Comparison of ENCODE assay signal across 1 cellular context in the genomic region with DNA sequence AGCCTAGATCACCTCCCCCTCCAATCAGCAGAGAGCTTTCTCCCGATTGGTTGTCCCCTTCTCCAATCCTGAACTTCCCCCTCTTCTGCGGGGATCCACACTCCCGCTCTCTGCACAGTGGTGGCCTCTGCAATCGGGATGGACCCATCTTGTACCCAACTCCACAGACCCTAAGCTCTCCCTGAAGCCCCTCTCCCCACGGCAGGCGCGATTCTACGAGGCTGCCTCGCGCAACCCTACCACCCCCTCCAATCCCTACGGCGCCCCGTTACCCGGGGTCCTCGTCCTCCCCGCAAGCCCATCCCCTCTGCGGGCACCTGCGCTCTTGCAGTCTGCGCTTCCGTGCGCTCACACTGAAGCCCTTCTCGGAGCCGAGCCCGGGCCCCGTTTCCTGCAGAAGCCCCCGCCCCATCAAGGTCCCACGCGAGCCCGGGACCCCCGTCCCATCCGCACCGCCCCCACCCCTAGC.
TF ChIP-seq lines count a peak whose summit lies in the region.

No MANE protein-coding gene starts in this region.

TF ChIP-seq in HepG2, 621 proteins besides CTCF, POLR2A, EP300 and RAD21 (continued from another document and continues in another):
- TF ChIP-seq ZSCAN21 (CRISPR knock-in tag; IDR thresholded peaks at IDR 0.05; ENCODE audit: borderline replicate concordance) = 0 out of 2 replicates have a peak, but pooled peaks have one; percentile 22
- no peak for TF ChIP-seq GATA4 (IDR thresholded peaks at IDR 0.05; ENCODE audit: borderline replicate concordance, low read depth)
- no peak for TF ChIP-seq FOXK2 (IDR thresholded peaks at IDR 0.05)
- TF ChIP-seq, protein P1, sequence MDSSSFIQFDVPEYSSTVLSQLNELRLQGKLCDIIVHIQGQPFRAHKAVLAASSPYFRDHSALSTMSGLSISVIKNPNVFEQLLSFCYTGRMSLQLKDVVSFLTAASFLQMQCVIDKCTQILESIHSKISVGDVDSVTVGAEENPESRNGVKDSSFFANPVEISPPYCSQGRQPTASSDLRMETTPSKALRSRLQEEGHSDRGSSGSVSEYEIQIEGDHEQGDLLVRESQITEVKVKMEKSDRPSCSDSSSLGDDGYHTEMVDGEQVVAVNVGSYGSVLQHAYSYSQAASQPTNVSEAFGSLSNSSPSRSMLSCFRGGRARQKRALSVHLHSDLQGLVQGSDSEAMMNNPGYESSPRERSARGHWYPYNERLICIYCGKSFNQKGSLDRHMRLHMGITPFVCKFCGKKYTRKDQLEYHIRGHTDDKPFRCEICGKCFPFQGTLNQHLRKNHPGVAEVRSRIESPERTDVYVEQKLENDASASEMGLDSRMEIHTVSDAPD (CRISPR knock-in tag; IDR thresholded peaks at IDR 0.05) = 0 out of 2 replicates have a peak, but pooled peaks have one; percentile 25
- TF ChIP-seq, protein P2, sequence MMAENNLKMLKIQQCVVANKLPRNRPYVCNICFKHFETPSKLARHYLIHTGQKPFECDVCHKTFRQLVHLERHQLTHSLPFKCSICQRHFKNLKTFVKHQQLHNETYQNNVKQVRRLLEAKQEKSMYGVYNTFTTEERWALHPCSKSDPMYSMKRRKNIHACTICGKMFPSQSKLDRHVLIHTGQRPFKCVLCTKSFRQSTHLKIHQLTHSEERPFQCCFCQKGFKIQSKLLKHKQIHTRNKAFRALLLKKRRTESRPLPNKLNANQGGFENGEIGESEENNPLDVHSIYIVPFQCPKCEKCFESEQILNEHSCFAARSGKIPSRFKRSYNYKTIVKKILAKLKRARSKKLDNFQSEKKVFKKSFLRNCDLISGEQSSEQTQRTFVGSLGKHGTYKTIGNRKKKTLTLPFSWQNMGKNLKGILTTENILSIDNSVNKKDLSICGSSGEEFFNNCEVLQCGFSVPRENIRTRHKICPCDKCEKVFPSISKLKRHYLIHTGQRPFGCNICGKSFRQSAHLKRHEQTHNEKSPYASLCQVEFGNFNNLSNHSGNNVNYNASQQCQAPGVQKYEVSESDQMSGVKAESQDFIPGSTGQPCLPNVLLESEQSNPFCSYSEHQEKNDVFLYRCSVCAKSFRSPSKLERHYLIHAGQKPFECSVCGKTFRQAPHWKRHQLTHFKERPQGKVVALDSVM (CRISPR knock-in tag; IDR thresholded peaks at IDR 0.05) = no peak; the same call in none of the 2 replicates
- no peak for TF ChIP-seq ZNF749 (CRISPR knock-in tag; IDR thresholded peaks at IDR 0.05; ENCODE audit: borderline replicate concordance)
- TF ChIP-seq RELA (CRISPR knock-in tag; IDR thresholded peaks at IDR 0.05) = no peak
- TF ChIP-seq, protein P3, sequence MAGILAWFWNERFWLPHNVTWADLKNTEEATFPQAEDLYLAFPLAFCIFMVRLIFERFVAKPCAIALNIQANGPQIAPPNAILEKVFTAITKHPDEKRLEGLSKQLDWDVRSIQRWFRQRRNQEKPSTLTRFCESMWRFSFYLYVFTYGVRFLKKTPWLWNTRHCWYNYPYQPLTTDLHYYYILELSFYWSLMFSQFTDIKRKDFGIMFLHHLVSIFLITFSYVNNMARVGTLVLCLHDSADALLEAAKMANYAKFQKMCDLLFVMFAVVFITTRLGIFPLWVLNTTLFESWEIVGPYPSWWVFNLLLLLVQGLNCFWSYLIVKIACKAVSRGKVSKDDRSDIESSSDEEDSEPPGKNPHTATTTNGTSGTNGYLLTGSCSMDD (CRISPR knock-in tag; IDR thresholded peaks at IDR 0.05) = no peak
- no peak for TF ChIP-seq ZSCAN25 (CRISPR knock-in tag; IDR thresholded peaks at IDR 0.05)
- TF ChIP-seq HMGA1 (CRISPR knock-in tag; conservative IDR thresholded peaks at IDR 0.05) = no peak
- TF ChIP-seq, protein P4, sequence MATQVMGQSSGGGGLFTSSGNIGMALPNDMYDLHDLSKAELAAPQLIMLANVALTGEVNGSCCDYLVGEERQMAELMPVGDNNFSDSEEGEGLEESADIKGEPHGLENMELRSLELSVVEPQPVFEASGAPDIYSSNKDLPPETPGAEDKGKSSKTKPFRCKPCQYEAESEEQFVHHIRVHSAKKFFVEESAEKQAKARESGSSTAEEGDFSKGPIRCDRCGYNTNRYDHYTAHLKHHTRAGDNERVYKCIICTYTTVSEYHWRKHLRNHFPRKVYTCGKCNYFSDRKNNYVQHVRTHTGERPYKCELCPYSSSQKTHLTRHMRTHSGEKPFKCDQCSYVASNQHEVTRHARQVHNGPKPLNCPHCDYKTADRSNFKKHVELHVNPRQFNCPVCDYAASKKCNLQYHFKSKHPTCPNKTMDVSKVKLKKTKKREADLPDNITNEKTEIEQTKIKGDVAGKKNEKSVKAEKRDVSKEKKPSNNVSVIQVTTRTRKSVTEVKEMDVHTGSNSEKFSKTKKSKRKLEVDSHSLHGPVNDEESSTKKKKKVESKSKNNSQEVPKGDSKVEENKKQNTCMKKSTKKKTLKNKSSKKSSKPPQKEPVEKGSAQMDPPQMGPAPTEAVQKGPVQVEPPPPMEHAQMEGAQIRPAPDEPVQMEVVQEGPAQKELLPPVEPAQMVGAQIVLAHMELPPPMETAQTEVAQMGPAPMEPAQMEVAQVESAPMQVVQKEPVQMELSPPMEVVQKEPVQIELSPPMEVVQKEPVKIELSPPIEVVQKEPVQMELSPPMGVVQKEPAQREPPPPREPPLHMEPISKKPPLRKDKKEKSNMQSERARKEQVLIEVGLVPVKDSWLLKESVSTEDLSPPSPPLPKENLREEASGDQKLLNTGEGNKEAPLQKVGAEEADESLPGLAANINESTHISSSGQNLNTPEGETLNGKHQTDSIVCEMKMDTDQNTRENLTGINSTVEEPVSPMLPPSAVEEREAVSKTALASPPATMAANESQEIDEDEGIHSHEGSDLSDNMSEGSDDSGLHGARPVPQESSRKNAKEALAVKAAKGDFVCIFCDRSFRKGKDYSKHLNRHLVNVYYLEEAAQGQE (IDR thresholded peaks at IDR 0.05; ENCODE audit: borderline replicate concordance in 1 of 2, low read depth in 1 of 2, low read length in 2 of 2) = no peak
- TF ChIP-seq ERF (CRISPR knock-in tag; IDR thresholded peaks at IDR 0.05) = peak; percentile 26; the same call in 1 of the 2 replicates
- TF ChIP-seq ZNF101 (CRISPR knock-in tag; IDR thresholded peaks at IDR 0.05; ENCODE audit: borderline replicate concordance, low read depth) = no peak
- TF ChIP-seq NRL (CRISPR knock-in tag; IDR thresholded peaks at IDR 0.05; ENCODE audit: borderline replicate concordance) = no peak
- TF ChIP-seq ZFY (CRISPR knock-in tag; IDR thresholded peaks at IDR 0.05) = 0 out of 2 replicates have a peak, but pooled peaks have one; percentile 8
- no peak for TF ChIP-seq ZMYM4 (CRISPR knock-in tag; IDR thresholded peaks at IDR 0.05)
- no peak for TF ChIP-seq SRSF9 (IDR thresholded peaks at IDR 0.05; ENCODE audit: borderline replicate concordance, insufficient read depth, low read depth, low read length, poor library complexity, severe bottlenecking)
- TF ChIP-seq ZNF724P (CRISPR knock-in tag; IDR thresholded peaks at IDR 0.05; ENCODE audit: borderline replicate concordance) = no peak
- TF ChIP-seq ZNF674 (CRISPR knock-in tag; IDR thresholded peaks at IDR 0.05; ENCODE audit: low read depth) = no peak
- 0 out of 2 replicates have a peak, but pooled peaks have one; percentile 55 for TF ChIP-seq SAFB2 (CRISPR knock-in tag; IDR thresholded peaks at IDR 0.05; ENCODE audit: borderline replicate concordance, low read depth)
- TF ChIP-seq POGZ (CRISPR knock-in tag; IDR thresholded peaks at IDR 0.05) = peak; percentile 23; the same call in 1 of the 2 replicates
- TF ChIP-seq PAF1 (CRISPR knock-in tag; IDR thresholded peaks at IDR 0.05) = no peak
- TF ChIP-seq ZNF431 (CRISPR knock-in tag; IDR thresholded peaks at IDR 0.05; ENCODE audit: borderline replicate concordance, low read depth) = 0 out of 2 replicates have a peak, but pooled peaks have one; percentile 34
- no peak for TF ChIP-seq POLR2AphosphoS2 (IDR thresholded peaks at IDR 0.05; ENCODE audit: low read depth, low read length)
- TF ChIP-seq, protein P5, sequence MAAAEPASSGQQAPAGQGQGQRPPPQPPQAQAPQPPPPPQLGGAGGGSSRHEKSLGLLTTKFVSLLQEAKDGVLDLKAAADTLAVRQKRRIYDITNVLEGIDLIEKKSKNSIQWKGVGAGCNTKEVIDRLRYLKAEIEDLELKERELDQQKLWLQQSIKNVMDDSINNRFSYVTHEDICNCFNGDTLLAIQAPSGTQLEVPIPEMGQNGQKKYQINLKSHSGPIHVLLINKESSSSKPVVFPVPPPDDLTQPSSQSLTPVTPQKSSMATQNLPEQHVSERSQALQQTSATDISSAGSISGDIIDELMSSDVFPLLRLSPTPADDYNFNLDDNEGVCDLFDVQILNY (CRISPR knock-in tag; conservative IDR thresholded peaks at IDR 0.05) = 0 out of 2 replicates have a peak, but pooled peaks have one; percentile 35
- TF ChIP-seq FOSL1 (CRISPR knock-in tag; IDR thresholded peaks at IDR 0.05; ENCODE audit: borderline replicate concordance) = no peak
- TF ChIP-seq, protein P6, sequence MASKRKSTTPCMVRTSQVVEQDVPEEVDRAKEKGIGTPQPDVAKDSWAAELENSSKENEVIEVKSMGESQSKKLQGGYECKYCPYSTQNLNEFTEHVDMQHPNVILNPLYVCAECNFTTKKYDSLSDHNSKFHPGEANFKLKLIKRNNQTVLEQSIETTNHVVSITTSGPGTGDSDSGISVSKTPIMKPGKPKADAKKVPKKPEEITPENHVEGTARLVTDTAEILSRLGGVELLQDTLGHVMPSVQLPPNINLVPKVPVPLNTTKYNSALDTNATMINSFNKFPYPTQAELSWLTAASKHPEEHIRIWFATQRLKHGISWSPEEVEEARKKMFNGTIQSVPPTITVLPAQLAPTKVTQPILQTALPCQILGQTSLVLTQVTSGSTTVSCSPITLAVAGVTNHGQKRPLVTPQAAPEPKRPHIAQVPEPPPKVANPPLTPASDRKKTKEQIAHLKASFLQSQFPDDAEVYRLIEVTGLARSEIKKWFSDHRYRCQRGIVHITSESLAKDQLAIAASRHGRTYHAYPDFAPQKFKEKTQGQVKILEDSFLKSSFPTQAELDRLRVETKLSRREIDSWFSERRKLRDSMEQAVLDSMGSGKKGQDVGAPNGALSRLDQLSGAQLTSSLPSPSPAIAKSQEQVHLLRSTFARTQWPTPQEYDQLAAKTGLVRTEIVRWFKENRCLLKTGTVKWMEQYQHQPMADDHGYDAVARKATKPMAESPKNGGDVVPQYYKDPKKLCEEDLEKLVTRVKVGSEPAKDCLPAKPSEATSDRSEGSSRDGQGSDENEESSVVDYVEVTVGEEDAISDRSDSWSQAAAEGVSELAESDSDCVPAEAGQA (IDR thresholded peaks at IDR 0.05; ENCODE audit: low read depth) = no peak
- TF ChIP-seq, protein P6 (CRISPR knock-in tag; IDR thresholded peaks at IDR 0.05; ENCODE audit: borderline replicate concordance) = no peak
- no peak for TF ChIP-seq ZNF3 (CRISPR knock-in tag; IDR thresholded peaks at IDR 0.05)
- TF ChIP-seq PCBP2 (optimal IDR thresholded peaks at IDR 0.05; ENCODE audit: low read depth, low read length, poor library complexity, severe bottlenecking) = no peak
- no peak for TF ChIP-seq MBD4 (IDR thresholded peaks at IDR 0.05; ENCODE audit: borderline replicate concordance, low read length)
- 0 out of 2 replicates have a peak, but pooled peaks have one; percentile 58 for TF ChIP-seq TMF1 (CRISPR knock-in tag; IDR thresholded peaks at IDR 0.05; ENCODE audit: low read depth)
- no peak for TF ChIP-seq ZNF737 (CRISPR knock-in tag; IDR thresholded peaks at IDR 0.05; ENCODE audit: borderline replicate concordance)
- TF ChIP-seq DMAP1 (CRISPR knock-in tag; IDR thresholded peaks at IDR 0.05) = no peak; the same call in 1 of the 2 replicates
- peak; percentile 38; the same call in 1 of the 2 replicates for TF ChIP-seq ETV6 (CRISPR knock-in tag; conservative IDR thresholded peaks at IDR 0.05)
- TF ChIP-seq, protein P7, sequence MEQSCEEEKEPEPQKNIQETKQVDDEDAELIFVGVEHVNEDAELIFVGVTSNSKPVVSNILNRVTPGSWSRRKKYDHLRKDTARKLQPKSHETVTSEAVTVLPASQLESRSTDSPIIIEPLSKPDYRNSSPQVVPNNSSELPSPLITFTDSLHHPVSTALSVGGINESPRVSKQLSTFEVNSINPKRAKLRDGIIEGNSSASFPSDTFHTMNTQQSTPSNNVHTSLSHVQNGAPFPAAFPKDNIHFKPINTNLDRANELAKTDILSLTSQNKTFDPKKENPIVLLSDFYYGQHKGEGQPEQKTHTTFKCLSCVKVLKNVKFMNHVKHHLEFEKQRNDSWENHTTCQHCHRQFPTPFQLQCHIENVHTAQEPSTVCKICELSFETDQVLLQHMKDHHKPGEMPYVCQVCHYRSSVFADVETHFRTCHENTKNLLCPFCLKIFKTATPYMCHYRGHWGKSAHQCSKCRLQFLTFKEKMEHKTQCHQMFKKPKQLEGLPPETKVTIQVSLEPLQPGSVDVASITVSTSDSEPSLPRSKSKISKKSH (CRISPR knock-in tag; IDR thresholded peaks at IDR 0.05; ENCODE audit: borderline replicate concordance) = 0 out of 2 replicates have a peak, but pooled peaks have one; percentile 17
- TF ChIP-seq, protein P8, sequence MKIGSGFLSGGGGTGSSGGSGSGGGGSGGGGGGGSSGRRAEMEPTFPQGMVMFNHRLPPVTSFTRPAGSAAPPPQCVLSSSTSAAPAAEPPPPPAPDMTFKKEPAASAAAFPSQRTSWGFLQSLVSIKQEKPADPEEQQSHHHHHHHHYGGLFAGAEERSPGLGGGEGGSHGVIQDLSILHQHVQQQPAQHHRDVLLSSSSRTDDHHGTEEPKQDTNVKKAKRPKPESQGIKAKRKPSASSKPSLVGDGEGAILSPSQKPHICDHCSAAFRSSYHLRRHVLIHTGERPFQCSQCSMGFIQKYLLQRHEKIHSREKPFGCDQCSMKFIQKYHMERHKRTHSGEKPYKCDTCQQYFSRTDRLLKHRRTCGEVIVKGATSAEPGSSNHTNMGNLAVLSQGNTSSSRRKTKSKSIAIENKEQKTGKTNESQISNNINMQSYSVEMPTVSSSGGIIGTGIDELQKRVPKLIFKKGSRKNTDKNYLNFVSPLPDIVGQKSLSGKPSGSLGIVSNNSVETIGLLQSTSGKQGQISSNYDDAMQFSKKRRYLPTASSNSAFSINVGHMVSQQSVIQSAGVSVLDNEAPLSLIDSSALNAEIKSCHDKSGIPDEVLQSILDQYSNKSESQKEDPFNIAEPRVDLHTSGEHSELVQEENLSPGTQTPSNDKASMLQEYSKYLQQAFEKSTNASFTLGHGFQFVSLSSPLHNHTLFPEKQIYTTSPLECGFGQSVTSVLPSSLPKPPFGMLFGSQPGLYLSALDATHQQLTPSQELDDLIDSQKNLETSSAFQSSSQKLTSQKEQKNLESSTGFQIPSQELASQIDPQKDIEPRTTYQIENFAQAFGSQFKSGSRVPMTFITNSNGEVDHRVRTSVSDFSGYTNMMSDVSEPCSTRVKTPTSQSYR (CRISPR knock-in tag; IDR thresholded peaks at IDR 0.05; ENCODE audit: borderline replicate concordance) = no peak
- TF ChIP-seq TEAD2 (CRISPR knock-in tag; IDR thresholded peaks at IDR 0.05) = no peak
